ENCODE assay signal across 1 cellular context in genomic region chr2:71879509-71880184, GRCh38.
TF ChIP-seq lines count a peak whose summit lies in the region.

No MANE protein-coding gene starts in this region.

TF ChIP-seq in IMR-90, 13 proteins besides CTCF, POLR2A, EP300 and RAD21 (continued from another document):
- no peak for TF ChIP-seq ELK1 (IDR thresholded peaks at IDR 0.05; ENCODE audit: borderline replicate concordance, low read depth, low read length)
